Comparison of ENCODE assay signal across 1 cellular context in genomic region chr19:42293539-42293938, GRCh38.
TF ChIP-seq lines count a peak whose summit lies in the region.

No MANE protein-coding gene starts in this region.

TF ChIP-seq in GM23338, 12 proteins besides CTCF, POLR2A, EP300 and RAD21 (continued from another document):
- TF ChIP-seq ZNF114 (CRISPR knock-in tag; IDR thresholded peaks at IDR 0.05) (no peak), STAT1 (IDR thresholded peaks at IDR 0.05; ENCODE audit: unreplicated experiment) (no peak), POLR2AphosphoS5 (IDR thresholded peaks at IDR 0.05; ENCODE audit: low read depth) (no peak), ZNF462 (CRISPR knock-in tag; IDR thresholded peaks at IDR 0.05) (no peak), EZH2 (IDR thresholded peaks at IDR 0.05; ENCODE audit: low read depth, unreplicated experiment) (no peak)
